In the genomic region with DNA sequence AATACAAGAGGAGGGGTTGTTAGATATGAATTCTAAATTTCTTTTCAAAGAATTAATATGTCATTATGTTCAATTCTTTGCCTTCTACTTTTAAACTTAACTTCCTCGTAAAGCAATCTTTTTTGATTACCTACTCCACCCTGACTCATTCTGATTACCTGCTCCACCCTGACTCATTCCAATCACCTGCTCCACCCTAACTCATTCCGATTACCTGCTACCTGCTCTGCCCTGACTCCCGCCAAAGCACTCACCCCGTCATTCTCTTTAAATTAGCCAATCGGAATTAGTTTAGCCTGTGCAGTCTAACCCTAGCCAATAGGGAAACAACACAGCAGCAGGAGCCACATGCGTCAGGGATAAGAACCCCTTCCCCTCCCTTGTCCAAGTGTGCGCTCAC, we compare ENCODE assay signal across 2 cellular contexts. TPM values are rescaled to one million over a fixed set of nuclear protein-coding genes. Genes with fewer than 3 reads are reported as not detected.
"Had no signal": no experiment of that assay in that cellular context is flagged by ENCODE, and none has a peak within 500 bp of the region (broad histone marks: within the 10 kb centered on the region; RNA-seq: fewer than 3 reads in every experiment).

No MANE protein-coding gene starts in this region.

RNA-seq across cellular contexts. Expression of a gene that starts 48.4 kb away (rescaled TPM):
- total RNA-seq: G401, GM12878 had no signal
